In genomic region chr10:25017661-25018060, GRCh38 we compare ENCODE assay signal across 9 cellular contexts. TPM values are rescaled to one million over a fixed set of nuclear protein-coding genes. Genes with fewer than 3 reads are reported as not detected.
DNase-seq lines count a peak whose midpoint lies in the region; ATAC-seq and TF ChIP-seq lines count a peak whose summit lies in the region.
"Had no signal": no experiment of that assay in that cellular context is flagged by ENCODE, and none has a peak within 500 bp of the region (broad histone marks: within the 10 kb centered on the region; RNA-seq: fewer than 3 reads in every experiment).

No MANE protein-coding gene starts in this region.

- CTCF ChIA-PET in GM10248 (lab: Yijun Ruan, JAX): interaction anchor here (0.7 kb wide), 1 partner anchor 400 kb away, joined by 5 read pairs; no protein-coding TSS in a partner anchor

- WGBS in body of pancreas, 2 donors: 53 to 56% methylated on average over 6 of the region's 6 CpGs

- H3K4me3 ChIP-seq in ACC112 (ENCODE audit: low read depth, low read length): peak overlapping the region; percentile 82
- H3K4me3 ChIP-seq in body of pancreas: no peak overlapping the region
- H3K4me3 ChIP-seq in muscle layer of colon (ENCODE audit: low read depth in 1 of 2, low read length in 2 of 2): peak overlapping the region; percentile 59 to 68

- POLR2A ChIA-PET in GM10248 (lab: Yijun Ruan, JAX): no interaction called here

- peaks cover 3% of the 10 kb centered on the region for H3K79me2 ChIP-seq in ACC112 (ENCODE audit: control insufficient read depth, insufficient read depth, low read length, unreplicated experiment)

- H3K36me3 ChIP-seq in ACC112 (ENCODE audit: insufficient read depth, low read length) (no peaks in the 10 kb centered on the region), body of pancreas (replicated peaks in 1 of 2; ENCODE audit: insufficient read depth in 1 of 2, low read depth in 2 of 2) (no peaks in the 10 kb centered on the region), muscle layer of colon (ENCODE audit: insufficient read depth, low read length) (no peaks in the 10 kb centered on the region)

- TF ChIP-seq CTCF in body of pancreas (IDR thresholded peaks at IDR 0.05): no peak
- no peak for TF ChIP-seq CTCF in GM10248 (IDR thresholded peaks at IDR 0.05; ENCODE audit: control extremely low read depth, extremely low read depth, low read depth, missing control alignments)

- H3K9me3 ChIP-seq in body of pancreas: no peaks in the 10 kb centered on the region
- H3K9me3 ChIP-seq in muscle layer of colon (ENCODE audit: low read length): no peaks in the 10 kb centered on the region

- peaks cover 12% of the 10 kb centered on the region for H3K4me1 ChIP-seq in ACC112 (ENCODE audit: control insufficient read depth, insufficient read depth, low read length, unreplicated experiment)
- peaks cover 17% of the 10 kb centered on the region for H3K4me1 ChIP-seq in body of pancreas
- H3K4me1 ChIP-seq in muscle layer of colon (ENCODE audit: insufficient read depth, low read length): peaks cover 9% of the 10 kb centered on the region

- H2AFZ ChIP-seq in ACC112 (ENCODE audit: low read length, unreplicated experiment): peak overlapping the region; percentile 100

- intact Hi-C loops in body of pancreas (cut with DNase I): no loop called here

- H3K27me3 ChIP-seq in ACC112 (ENCODE audit: insufficient read depth, low read length) (no peaks in the 10 kb centered on the region), body of pancreas (no peaks in the 10 kb centered on the region), muscle layer of colon (ENCODE audit: control insufficient read depth in 1 of 2, insufficient read depth in 2 of 2, low read length in 2 of 2) (no peaks in the 10 kb centered on the region)

- H3K9ac ChIP-seq in muscle layer of colon (ENCODE audit: low read length): no peak overlapping the region

- no peak for ATAC-seq in body of pancreas

- DNase-seq in HT-29 (ENCODE audit: low spot score): peak; percentile 9
- no peak for DNase-seq in body of pancreas
- no peak for DNase-seq in DMS153 treated with DMSO at 0.1 percent for 48 hours (lab: John Stamatoyannopoulos, UW; ENCODE audit: unreplicated experiment)
- DNase-seq in cerebellar nuclear complex (lab: John Stamatoyannopoulos, UW): no peak
- no peak for DNase-seq in GM10248 (ENCODE audit: extremely low spot score)
- DNase-seq in HK-2 (ENCODE audit: unreplicated experiment): no peak
- DNase-seq: stimulated activated naive CD4-positive, alpha-beta T cell treated with Interleukin-2 at 50 U/mL for 16 hours had no signal

- TF ChIP-seq POLR2A in body of pancreas (IDR thresholded peaks at IDR 0.05): no peak

- H3K27ac ChIP-seq in ACC112 (ENCODE audit: low read depth, low read length): peak overlapping the region; percentile 88
- H3K27ac ChIP-seq in body of pancreas: peak overlapping the region in 3 of 4 donors; percentile 94 to 98 (median 95)
- H3K27ac ChIP-seq in muscle layer of colon (ENCODE audit: low read depth, low read length): no peak overlapping the region

RNA-seq across cellular contexts. Expression of gene THNSL1, which starts 1.2 kb away (rescaled TPM):
- 1.5 and 2.0 TPM in 2 replicates for total RNA-seq in HT-29 (2014; rRNA removed; shearing (Covaris generic))
- total RNA-seq in body of pancreas: 1 to 10 TPM in 1 of 2 donors, under 1 TPM in 1; under 0.01 to 4.9 TPM

RNA-seq across cellular contexts. Expression of gene ENKUR, which starts 1.7 kb away (rescaled TPM):
- 0.21 TPM in 1 of 2 replicates, not detected in the other for total RNA-seq in HT-29 (2014; rRNA removed; shearing (Covaris generic))
- total RNA-seq in body of pancreas: not detected

Comparison
In these comparisons a context has a peak if more than half of its experiments do, and no peak if none do; other contexts are left out.
1. H3K4me3 ChIP-seq: peak in ACC112 (single experiment) and muscle layer of colon (2 of 2); none in body of pancreas (0 of 2).